Comparison of ENCODE assay signal across 8 cellular contexts in the genomic region with DNA sequence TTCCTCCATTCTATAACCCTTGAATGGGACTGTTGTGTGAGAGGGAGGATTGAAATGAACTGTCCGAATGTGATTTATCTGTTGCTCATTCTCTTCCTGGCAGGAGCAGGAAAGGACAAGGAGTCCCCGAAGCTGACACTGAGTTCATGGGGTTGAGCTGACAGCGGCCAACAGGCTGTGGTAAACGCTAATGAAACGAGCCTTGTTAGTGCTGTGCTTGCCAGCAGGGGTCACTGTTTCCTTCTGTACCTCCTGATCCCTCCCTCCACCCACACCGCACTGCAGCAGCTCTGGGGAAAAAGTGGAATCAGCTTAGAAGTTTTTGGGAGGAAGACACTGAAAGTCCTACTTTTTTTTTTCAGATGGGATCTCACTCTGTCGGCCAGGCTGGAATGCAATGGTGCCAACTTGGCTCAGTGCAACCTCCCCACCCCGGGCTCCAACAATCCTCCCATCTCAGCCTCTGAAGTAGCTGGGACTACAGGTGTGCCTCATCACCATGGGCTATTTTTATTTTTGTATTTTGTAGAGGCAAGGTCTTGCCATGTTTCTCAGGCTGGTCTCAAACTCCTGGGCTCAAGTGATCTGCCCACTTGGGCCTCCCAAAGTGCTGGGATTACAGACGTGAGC. TPM values are rescaled to one million over a fixed set of nuclear protein-coding genes. Genes with fewer than 3 reads are reported as not detected.
DNase-seq lines count a peak whose midpoint lies in the region; TF ChIP-seq lines count a peak whose summit lies in the region.

No MANE protein-coding gene starts in this region.

- H3K4me3 ChIP-seq in HFF-Myc (replicated peaks; ENCODE audit: low read depth, low read length) (no peak overlapping the region), tibial nerve (no peak overlapping the region)

- no peaks in the 10 kb centered on the region for H3K36me3 ChIP-seq in tibial nerve

- no peak overlapping the region for H3K4me3 Mint-ChIP-seq in osteocyte (ENCODE audit: unreplicated experiment)

- TF ChIP-seq POLR2A in tibial nerve (IDR thresholded peaks at IDR 0.05), result no peak

- DNase-seq in AG08396 (ENCODE audit: low spot score) (peak; percentile 74), HFF-Myc (ENCODE audit: extremely low read depth, low read depth) (peak; percentile 16), RPMI8226 (peak; percentile 62), globus pallidus (ENCODE audit: low spot score) (peak; percentile 82), osteocyte (ENCODE audit: extremely low spot score, unreplicated experiment) (no peak), tibial nerve (ENCODE audit: low spot score in 2 of 2) (peak; percentile 36 to 71), NCI-H510A treated with DMSO at 0.1 percent for 48 hours (lab: John Stamatoyannopoulos, UW) (no peak)
- DNase-seq in activated effector memory CD4-positive, alpha-beta T cell treated with anti-CD3 and anti-CD28 coated beads, Interleukin-2, amount 50 U/mL, for 16 hours, result peak; percentile 86

- no peaks in the 10 kb centered on the region for H3K9me3 ChIP-seq in tibial nerve

- H3K4me1 Mint-ChIP-seq in osteocyte (ENCODE audit: unreplicated experiment), result no peaks in the 10 kb centered on the region

- H3K9me3 Mint-ChIP-seq in osteocyte (ENCODE audit: unreplicated experiment), result peaks cover 16% of the 10 kb centered on the region

- WGBS in tibial nerve, 2 donors, result 23 to 24% methylated on average over 9 of the region's 9 CpGs

- H3K27me3 ChIP-seq in tibial nerve, result no peaks in the 10 kb centered on the region

- H3K4me1 ChIP-seq in tibial nerve, result peaks cover 0 to 7% (median 0%) of the 10 kb centered on the region in 4 donors

- H3K36me3 Mint-ChIP-seq in osteocyte (ENCODE audit: unreplicated experiment), result peaks cover 6% of the 10 kb centered on the region

- no peak overlapping the region for H3K27ac Mint-ChIP-seq in osteocyte (ENCODE audit: unreplicated experiment)

- TF ChIP-seq CTCF in HFF-Myc (IDR thresholded peaks at IDR 0.05; ENCODE audit: low read depth, low read length, missing control alignments) (peak; percentile 63), osteocyte (IDR thresholded peaks at IDR 0.05) (peak; percentile 58), tibial nerve (IDR thresholded peaks at IDR 0.05) (peak; percentile 66 to 71 (median 70))

- TF ChIP-seq EP300 in tibial nerve (IDR thresholded peaks at IDR 0.05), result peak in 1 of 2 donors; percentile 26

- H3K27ac ChIP-seq in tibial nerve, result no peak overlapping the region

- no peaks in the 10 kb centered on the region for H3K27me3 Mint-ChIP-seq in osteocyte (ENCODE audit: unreplicated experiment)

RNA-seq across cellular contexts. Expression of a gene that starts 6.7 kb away (rescaled TPM):
- 8.3 and 9.2 TPM in 2 replicates for total RNA-seq in osteocyte
- total RNA-seq in tibial nerve, result 10 to 100 TPM in 2 of 4 donors, 1 to 10 TPM in 2; 9.2 to 15.3 (median 10.5) TPM

RNA-seq across cellular contexts. Expression of a gene that starts 30.1 kb away (rescaled TPM):
- total RNA-seq in osteocyte (9.0 and 10.7 TPM in 2 replicates), tibial nerve (10 to 100 TPM in 3 of 4 donors, 1 to 10 TPM in 1; 7.2 to 16.5 (median 10.1) TPM)

RNA-seq across cellular contexts. Expression of a gene that starts 42.5 kb away (rescaled TPM):
- total RNA-seq in osteocyte (4.4 and 4.5 TPM in 2 replicates), tibial nerve (1 to 10 TPM; 2.5 to 4.9 (median 3.8) TPM)

RNA-seq across cellular contexts. Expression of a gene that starts 59.6 kb away (rescaled TPM):
- total RNA-seq in osteocyte (7.6 and 8.5 TPM in 2 replicates), tibial nerve (1 to 10 TPM; 4.2 to 9.6 (median 7.3) TPM)

Comparison
In these comparisons a context has a peak if more than half of its experiments do, and no peak if none do; other contexts are left out.
1. DNase-seq: peak in AG08396 (single experiment), HFF-Myc (single experiment), RPMI8226 (single experiment), activated effector memory CD4-positive, alpha-beta T cell treated with anti-CD3 and anti-CD28 coated beads, Interleukin-2, amount 50 U/mL, for 16 hours (single experiment), globus pallidus (single experiment) and tibial nerve (2 of 2); none in osteocyte (single experiment) and NCI-H510A treated with DMSO at 0.1 percent for 48 hours (single experiment).
2. Peak in every context shown above with its lines, with median percentiles within 50 percentile points of each other: CTCF ChIP-seq.